In the genomic region with DNA sequence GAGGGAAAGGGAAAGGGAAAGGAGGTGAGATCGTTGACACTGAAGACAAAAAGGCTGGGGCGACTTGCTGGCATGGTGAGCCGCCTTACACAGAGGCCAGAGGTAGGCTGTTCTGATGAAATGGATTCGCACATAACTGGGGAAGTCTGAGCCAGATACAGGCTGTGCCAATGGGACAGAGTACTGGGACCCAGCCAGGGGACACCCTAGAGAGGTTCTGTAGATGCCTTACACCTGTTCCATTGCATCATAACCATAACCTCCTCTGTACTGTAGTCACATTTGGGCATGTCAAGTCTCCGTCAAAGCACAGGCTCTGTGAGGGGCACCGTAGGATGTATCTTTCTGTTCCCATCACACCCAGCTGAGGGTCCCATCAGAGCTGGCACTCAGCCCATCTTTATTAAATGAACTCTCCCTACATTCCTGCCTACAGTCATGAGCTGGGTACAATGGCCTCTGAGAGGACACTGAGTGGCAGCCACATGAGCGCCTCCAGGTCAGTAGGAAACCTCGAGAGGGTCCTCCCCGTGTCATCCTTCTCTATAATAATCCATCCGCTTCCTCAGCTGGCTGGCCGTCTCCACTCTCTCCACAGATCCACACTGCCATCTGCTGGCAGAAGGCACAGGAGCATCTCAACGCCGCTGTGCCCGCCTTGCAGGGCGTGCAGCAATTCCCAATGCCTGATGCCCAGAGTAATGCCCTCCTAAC, we compare ENCODE assay signal across 8 cellular contexts.
DNase-seq lines count a peak whose midpoint lies in the region; FAIRE-seq and TF ChIP-seq lines count a peak whose summit lies in the region.

No MANE protein-coding gene starts in this region.

- H3K9me3 ChIP-seq in SK-N-MC (ENCODE audit: low read depth, low read length) = no peaks in the 10 kb centered on the region

- no peaks in the 10 kb centered on the region for H3K36me3 ChIP-seq in SK-N-MC (ENCODE audit: insufficient read depth, low read length)

- peak; percentile 21 for DNase-seq in GM04503 (ENCODE audit: low read depth)
- peak; percentile 46 for DNase-seq in GOT3 (lab: John Stamatoyannopoulos, UW)
- DNase-seq in LNCaP clone FGC (ENCODE audit: low read depth) = peak; percentile 36
- DNase-seq in SK-N-MC (ENCODE audit: low read depth, low spot score) = peak; percentile 26
- peak; percentile 73 for DNase-seq in activated naive CD4-positive, alpha-beta T cell treated with anti-CD3 and anti-CD28 coated beads, Interleukin-2, amount 50 U/mL, for 16 hours
- DNase-seq in head of caudate nucleus = peak; percentile 63 to 93 (median 86)
- peak; percentile 70 for DNase-seq in progenitor cell of endocrine pancreas (ENCODE audit: low spot score, unreplicated experiment)
- peak; percentile 84 for DNase-seq in urothelium cell line (ENCODE audit: low spot score)

- no peak overlapping the region for H3K4me3 Mint-ChIP-seq in progenitor cell of endocrine pancreas (ENCODE audit: low read depth)

- intact Hi-C loops in head of caudate nucleus (cut with DNase I) = no loop called here

- peak overlapping the region; percentile 37 for H3K9ac ChIP-seq in SK-N-MC (ENCODE audit: insufficient read length)

- no peaks in the 10 kb centered on the region for H3K9me3 Mint-ChIP-seq in progenitor cell of endocrine pancreas (ENCODE audit: low read depth)

- no peak overlapping the region for H3K4me3 ChIP-seq in LNCaP clone FGC (ENCODE audit: low read depth, low read length)
- H3K4me3 ChIP-seq in SK-N-MC = no peak overlapping the region

- H3K27ac ChIP-seq in SK-N-MC = peak overlapping the region; percentile 64

- peaks cover 17% of the 10 kb centered on the region for H3K27me3 Mint-ChIP-seq in progenitor cell of endocrine pancreas

- TF ChIP-seq CTCF in LNCaP clone FGC (IDR thresholded peaks at IDR 0.05; ENCODE audit: control insufficient read depth, extremely low read depth, insufficient read depth) (peak; percentile 99), progenitor cell of endocrine pancreas (IDR thresholded peaks at IDR 0.05; ENCODE audit: unreplicated experiment) (peak; percentile 98)

- no peak overlapping the region for H3K27ac Mint-ChIP-seq in progenitor cell of endocrine pancreas

- H3K4me1 Mint-ChIP-seq in progenitor cell of endocrine pancreas (ENCODE audit: low read depth) = no peaks in the 10 kb centered on the region

- FAIRE-seq in urothelium cell line (lab: Jason Lieb, UNC) = peak; percentile 91

- no peaks in the 10 kb centered on the region for H3K36me3 Mint-ChIP-seq in progenitor cell of endocrine pancreas (ENCODE audit: insufficient read depth)

Comparison
In these comparisons a context has a peak if more than half of its experiments do, and no peak if none do; other contexts are left out.
1. DNase-seq: peak in every context shown above with its lines; median percentile 86 in head of caudate nucleus; 84 in urothelium cell line; 73 in activated naive CD4-positive, alpha-beta T cell treated with anti-CD3 and anti-CD28 coated beads, Interleukin-2, amount 50 U/mL, for 16 hours; 70 in progenitor cell of endocrine pancreas; 46 in GOT3; 36 in LNCaP clone FGC; 26 in SK-N-MC; 21 in GM04503.